ENCODE assay signal across 1 cellular context in the genomic region with DNA sequence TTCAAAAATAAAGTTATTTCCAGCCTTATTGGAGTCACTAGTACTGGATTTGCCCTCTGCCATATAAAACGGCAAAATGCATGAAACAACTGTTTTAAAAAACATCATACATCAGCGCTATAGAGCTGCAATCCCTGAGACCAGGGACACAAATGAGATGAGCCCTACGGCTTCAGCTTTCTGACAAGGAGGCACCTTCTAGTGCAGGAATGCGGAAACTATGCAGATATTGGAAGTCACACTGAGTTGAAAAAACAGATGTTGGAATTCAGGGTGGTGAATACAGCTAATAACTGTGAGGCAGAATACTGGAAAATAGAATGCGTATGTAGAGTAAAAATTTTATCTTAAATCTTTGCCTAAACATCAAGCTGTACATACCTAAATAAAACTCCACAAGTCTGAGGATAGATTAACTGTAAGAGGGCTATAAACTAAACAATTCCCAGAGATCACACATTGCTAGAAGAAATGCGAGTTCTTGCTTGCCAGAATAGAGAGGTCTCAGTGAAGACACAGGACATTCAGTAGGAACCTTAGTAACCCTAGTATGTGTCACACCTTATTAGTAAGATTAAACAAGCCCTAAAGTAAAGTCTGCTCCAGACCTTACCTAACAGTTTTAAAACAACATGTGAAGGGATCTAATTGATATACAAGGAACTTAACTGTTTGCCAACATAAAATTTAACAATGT.
TF ChIP-seq lines count a peak whose summit lies in the region.

No MANE protein-coding gene starts in this region.

TF ChIP-seq in GM23338, 12 proteins besides CTCF, POLR2A, EP300 and RAD21 (continued from another document):
- TF ChIP-seq, protein P1, sequence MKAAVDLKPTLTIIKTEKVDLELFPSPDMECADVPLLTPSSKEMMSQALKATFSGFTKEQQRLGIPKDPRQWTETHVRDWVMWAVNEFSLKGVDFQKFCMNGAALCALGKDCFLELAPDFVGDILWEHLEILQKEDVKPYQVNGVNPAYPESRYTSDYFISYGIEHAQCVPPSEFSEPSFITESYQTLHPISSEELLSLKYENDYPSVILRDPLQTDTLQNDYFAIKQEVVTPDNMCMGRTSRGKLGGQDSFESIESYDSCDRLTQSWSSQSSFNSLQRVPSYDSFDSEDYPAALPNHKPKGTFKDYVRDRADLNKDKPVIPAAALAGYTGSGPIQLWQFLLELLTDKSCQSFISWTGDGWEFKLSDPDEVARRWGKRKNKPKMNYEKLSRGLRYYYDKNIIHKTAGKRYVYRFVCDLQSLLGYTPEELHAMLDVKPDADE (IDR thresholded peaks at IDR 0.05): no peak
- TF ChIP-seq ZNF331 (CRISPR knock-in tag; IDR thresholded peaks at IDR 0.05; ENCODE audit: low read depth) (no peak), EZH2phosphoT487 (IDR thresholded peaks at IDR 0.05; ENCODE audit: unreplicated experiment) (no peak), CREB1 (CRISPR knock-in tag; IDR thresholded peaks at IDR 0.05; ENCODE audit: low read depth) (no peak), ZNF114 (CRISPR knock-in tag; IDR thresholded peaks at IDR 0.05) (no peak)
